8 cellular contexts compared by ENCODE assay signal in genomic region chr17:16286947-16287562, GRCh38.
DNase-seq lines count a peak whose midpoint lies in the region; ATAC-seq and TF ChIP-seq lines count a peak whose summit lies in the region.

No MANE protein-coding gene starts in this region.

- CTCF ChIA-PET in CD4-positive, alpha-beta memory T cell (lab: Charles Lee; ENCODE audit: partially characterized antibody), result interaction anchor here (1.5 to 4.5 kb wide), 6 partner anchors 14 to 77 kb away, joined by 4 to 19 read pairs (median 7); partner anchors contain the start of genes CENPV, NCOR1 and PIGL
- CTCF ChIA-PET in OCI-LY7 (lab: Charles Lee; ENCODE audit: unreplicated experiment) (interaction anchor here (1.3 kb wide), 1 partner anchor 64 kb away, joined by 5 read pairs; no protein-coding TSS in a partner anchor), HEK293T (lab: Yijun Ruan, JAX) (interaction anchor here (0.5 to 4.3 kb wide), 13 partner anchors 9 to 356 kb away, joined by 3 to 56 read pairs (median 6); no protein-coding TSS in a partner anchor)

- peaks cover 53% of the 10 kb centered on the region for H3K4me1 ChIP-seq in CD4-positive, alpha-beta memory T cell (ENCODE audit: insufficient read depth, low read length)
- H3K4me1 ChIP-seq in OCI-LY7 (ENCODE audit: insufficient read depth, low read length, poor library complexity, severe bottlenecking) (peaks cover 55% of the 10 kb centered on the region), ectodermal cell (ENCODE audit: control insufficient read depth, insufficient read depth, low read length) (peaks cover 15% of the 10 kb centered on the region), neuronal stem cell (ENCODE audit: control insufficient read depth in 2 of 2, insufficient read depth in 1 of 2, low read depth in 1 of 2, low read length in 2 of 2) (peaks cover 11 to 23% of the 10 kb centered on the region in 2 donors)

- POLR2A ChIA-PET in CD4-positive, alpha-beta memory T cell (lab: Charles Lee; ENCODE audit: partially characterized antibody), result interaction anchor here (0.9 to 4.3 kb wide), 10 partner anchors 8 to 288 kb away, joined by 3 to 53 read pairs (median 8); partner anchors contain the start of genes CENPV, NCOR1, PIGL and TRPV2
- POLR2A ChIA-PET in OCI-LY7 (lab: Charles Lee) (interaction anchor here (0.7 kb wide), 1 partner anchor 9 kb away, joined by 4 read pairs; no protein-coding TSS in a partner anchor), HEK293T (lab: Yijun Ruan, JAX) (interaction anchor here (0.5 to 2.4 kb wide), 6 partner anchors 11 to 258 kb away, joined by 3 to 20 read pairs (median 6); partner anchors contain the start of genes CENPV, PIGL and UBB)

- DNase-seq in CD4-positive, alpha-beta memory T cell, result no peak
- peak; percentile 50 for DNase-seq in OCI-LY7 (ENCODE audit: low spot score)
- no peak for DNase-seq in neuronal stem cell (ENCODE audit: low spot score)
- no peak for DNase-seq in HEK293T (ENCODE audit: extremely low spot score)
- no peak for DNase-seq in kidney glomerular epithelial cell (lab: John Stamatoyannopoulos, UW)
- no peak for DNase-seq in mucosa of gallbladder (ENCODE audit: low spot score)

- no peak overlapping the region for H2BK120ac ChIP-seq in neuronal stem cell (ENCODE audit: low read depth, low read length)

- no peaks in the 10 kb centered on the region for H3K79me1 ChIP-seq in neuronal stem cell (ENCODE audit: low read depth, low read length)

- no peak overlapping the region for H2AK5ac ChIP-seq in neuronal stem cell (ENCODE audit: low read depth, low read length)

- H3K4me3 ChIP-seq in CD4-positive, alpha-beta memory T cell (ENCODE audit: low read length in 2 of 2), result no peak overlapping the region
- H3K4me3 ChIP-seq in OCI-LY7 (ENCODE audit: low read depth, low read length, poor library complexity, severe bottlenecking) (peak overlapping the region; percentile 51), ectodermal cell (ENCODE audit: insufficient read depth, low read depth, low read length) (no peak overlapping the region), neuronal stem cell (ENCODE audit: low read length in 2 of 2) (peak overlapping the region in 1 of 2 donors; percentile 30)

- no peak overlapping the region for H2BK15ac ChIP-seq in neuronal stem cell (ENCODE audit: low read length)

- H3K27ac ChIP-seq in CD4-positive, alpha-beta memory T cell (ENCODE audit: low read depth, low read length), result peak overlapping the region; percentile 71
- peak overlapping the region; percentile 82 for H3K27ac ChIP-seq in OCI-LY7 (ENCODE audit: low read depth, low read length, poor library complexity, severe bottlenecking)
- H3K27ac ChIP-seq in ectodermal cell (ENCODE audit: insufficient read depth, low read depth, low read length, poor library complexity, severe bottlenecking), result peak overlapping the region; percentile 80
- H3K27ac ChIP-seq in neuronal stem cell (replicated peaks; ENCODE audit: low read length), result no peak overlapping the region

- H3K79me2 ChIP-seq in OCI-LY7 (ENCODE audit: insufficient read depth, low read depth, low read length), result no peaks in the 10 kb centered on the region

- H2BK12ac ChIP-seq in neuronal stem cell (ENCODE audit: low read length), result no peak overlapping the region

- H3K4me1 Mint-ChIP-seq in CD4-positive, alpha-beta memory T cell, result peaks cover 44 to 62% (median 50%) of the 10 kb centered on the region in 4 donors

- peaks cover 4 to 7% of the 10 kb centered on the region in 2 donors for H3K36me3 Mint-ChIP-seq in CD4-positive, alpha-beta memory T cell

- ATAC-seq in GM21390 (IDR thresholded peaks at IDR 0.05; ENCODE audit: unreplicated experiment), result peak; percentile 41

- no peaks in the 10 kb centered on the region for H3K9me2 ChIP-seq in OCI-LY7 (ENCODE audit: insufficient read depth, low read length)

- H2AFZ ChIP-seq in OCI-LY7 (ENCODE audit: low read length) (peak overlapping the region; percentile 85; the same call in 1 of the 2 replicates), neuronal stem cell (ENCODE audit: low read length) (peak overlapping the region; percentile 72)

- H3K14ac ChIP-seq in neuronal stem cell (ENCODE audit: low read length), result no peak overlapping the region

- H4K20me1 ChIP-seq in OCI-LY7 (ENCODE audit: insufficient read depth, low read length), result no peaks in the 10 kb centered on the region

- no peak overlapping the region for H3K18ac ChIP-seq in neuronal stem cell (ENCODE audit: low read length)

- WGBS in ectodermal cell, 2 experiments, result 87% methylated on average over 10 of the region's 10 CpGs
- WGBS in neuronal stem cell (ENCODE audit: extremely low coverage in 2 of 2, insufficient read length in 2 of 2, insufficient replicate concordance in 1 of 2), 2 donors, result no CpG with 5 or more reads among the region's 10 CpGs

- H4K91ac ChIP-seq in neuronal stem cell (ENCODE audit: low read depth, low read length, poor library complexity), result no peak overlapping the region

- TF ChIP-seq CTCF in OCI-LY7 (conservative IDR thresholded peaks at IDR 0.05; ENCODE audit: low read length), result peak; percentile 61

- no TSS peak for BruUV-seq in OCI-LY7 (replicated peaks; lab: Mats Ljungman, UMichigan)

- no peak overlapping the region for H3K23ac ChIP-seq in neuronal stem cell (ENCODE audit: low read depth, low read length, poor library complexity)

- H3K9me3 ChIP-seq in CD4-positive, alpha-beta memory T cell (ENCODE audit: control insufficient read depth in 1 of 2, low read length in 2 of 2), result no peaks in the 10 kb centered on the region
- H3K9me3 ChIP-seq in OCI-LY7 (ENCODE audit: low read length) (no peaks in the 10 kb centered on the region), ectodermal cell (ENCODE audit: control insufficient read depth, low read length) (no peaks in the 10 kb centered on the region), neuronal stem cell (replicated peaks in 1 of 2; ENCODE audit: control insufficient read depth in 2 of 2, insufficient read depth in 1 of 2, low read depth in 1 of 2, low read length in 2 of 2) (no peaks in the 10 kb centered on the region)

- H3K4me2 ChIP-seq in OCI-LY7 (ENCODE audit: low read length) (peak overlapping the region; percentile 77), neuronal stem cell (ENCODE audit: insufficient read depth, low read length, poor library complexity, severe bottlenecking) (no peak overlapping the region)

- no peak overlapping the region for H4K8ac ChIP-seq in neuronal stem cell (ENCODE audit: low read depth, low read length)

- no peaks in the 10 kb centered on the region for H3K27me3 Mint-ChIP-seq in CD4-positive, alpha-beta memory T cell

- intact Hi-C loops in CD4-positive, alpha-beta memory T cell (cut with micrococcal nuclease), result loop anchor here (2.0 to 5.0 kb wide), 2 partner anchors 65 to 72 kb away; partner anchors contain the start of genes CENPV and NCOR1
- intact Hi-C loops in OCI-LY7 (cut with micrococcal nuclease; ENCODE audit: unreplicated experiment), result loop anchor here (2.0 to 5.0 kb wide), 2 partner anchors 66 to 70 kb away; partner anchors contain the start of genes CENPV, NCOR1 and PIGL

- no peaks in the 10 kb centered on the region for H3K36me3 ChIP-seq in CD4-positive, alpha-beta memory T cell (ENCODE audit: insufficient read depth, low read length)
- H3K36me3 ChIP-seq in OCI-LY7 (ENCODE audit: insufficient read depth, low read length) (no peaks in the 10 kb centered on the region; the same call in 1 of the 2 replicates), ectodermal cell (ENCODE audit: control insufficient read depth, insufficient read depth, low read length) (no peaks in the 10 kb centered on the region), neuronal stem cell (replicated peaks in 1 of 2; ENCODE audit: control insufficient read depth in 2 of 2, insufficient read depth in 2 of 2, low read length in 2 of 2) (no peaks in the 10 kb centered on the region)

- H3K9me3 Mint-ChIP-seq in CD4-positive, alpha-beta memory T cell, result no peaks in the 10 kb centered on the region

- no peak overlapping the region for H3K9ac ChIP-seq in neuronal stem cell (ENCODE audit: low read depth, low read length, poor library complexity)

- no peak overlapping the region for H2BK5ac ChIP-seq in neuronal stem cell (ENCODE audit: low read length)

- no peaks in the 10 kb centered on the region for H3K27me3 ChIP-seq in CD4-positive, alpha-beta memory T cell (ENCODE audit: insufficient read depth, low read length)
- no peaks in the 10 kb centered on the region for H3K27me3 ChIP-seq in ectodermal cell (ENCODE audit: control insufficient read depth, insufficient read depth, low read length, poor library complexity, severe bottlenecking)
- no peaks in the 10 kb centered on the region for H3K27me3 ChIP-seq in neuronal stem cell (ENCODE audit: control insufficient read depth in 3 of 3, insufficient read depth in 3 of 3, low read depth in 1 of 3, low read length in 3 of 3)

- H3K4ac ChIP-seq in neuronal stem cell (ENCODE audit: low read length), result no peak overlapping the region

- peak overlapping the region in 7 of 8 donors; percentile 70 to 88 (median 81) for H3K4me3 Mint-ChIP-seq in CD4-positive, alpha-beta memory T cell

- peak overlapping the region; percentile 97 to 99 (median 99) for H3K27ac Mint-ChIP-seq in CD4-positive, alpha-beta memory T cell

TF ChIP-seq in HEK293T, 16 proteins besides CTCF, POLR2A, EP300 and RAD21:
- no peak for TF ChIP-seq TARDBP (IDR thresholded peaks at IDR 0.05)
TF ChIP-seq in HEK293T: peak in this region for 0.
